In the genomic region with DNA sequence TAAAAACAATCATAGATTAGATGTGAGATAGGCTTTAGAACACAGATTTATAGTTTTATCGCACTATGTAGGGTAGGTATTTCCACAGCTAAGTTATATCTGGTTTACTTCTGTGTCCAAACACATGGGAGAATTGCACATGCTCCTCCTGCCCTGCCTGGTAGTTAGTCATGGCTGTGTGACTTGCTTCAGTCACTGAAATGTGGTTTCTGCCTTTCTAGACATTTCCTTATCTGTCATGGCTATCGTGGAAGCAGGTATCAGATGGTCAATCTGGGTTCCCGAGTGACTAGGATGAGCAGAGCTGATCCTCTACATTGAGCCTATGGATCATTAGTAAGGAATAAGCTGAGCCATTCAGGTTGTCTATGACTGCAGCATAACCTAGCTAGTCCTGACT, we compare ENCODE assay signal across 1 cellular context.
TF ChIP-seq lines count a peak whose summit lies in the region.

No MANE protein-coding gene starts in this region.

TF ChIP-seq in IMR-90, 13 proteins besides CTCF, POLR2A, EP300 and RAD21 (continued from another document):
- TF ChIP-seq RFX5 (IDR thresholded peaks at IDR 0.05; ENCODE audit: low read depth, low read length) = no peak
- no peak for TF ChIP-seq BHLHE40 (IDR thresholded peaks at IDR 0.05; ENCODE audit: low read depth, low read length)
- no peak for TF ChIP-seq MXI1 (IDR thresholded peaks at IDR 0.05; ENCODE audit: borderline replicate concordance, low read depth, low read length)
- no peak for TF ChIP-seq MAZ (IDR thresholded peaks at IDR 0.05; ENCODE audit: borderline replicate concordance, low read depth, low read length)
- TF ChIP-seq RCOR1 (IDR thresholded peaks at IDR 0.05; ENCODE audit: insufficient replicate concordance, low read length) = no peak
- TF ChIP-seq CHD1 (IDR thresholded peaks at IDR 0.05; ENCODE audit: low read depth, low read length) = no peak
- TF ChIP-seq, protein P1, sequence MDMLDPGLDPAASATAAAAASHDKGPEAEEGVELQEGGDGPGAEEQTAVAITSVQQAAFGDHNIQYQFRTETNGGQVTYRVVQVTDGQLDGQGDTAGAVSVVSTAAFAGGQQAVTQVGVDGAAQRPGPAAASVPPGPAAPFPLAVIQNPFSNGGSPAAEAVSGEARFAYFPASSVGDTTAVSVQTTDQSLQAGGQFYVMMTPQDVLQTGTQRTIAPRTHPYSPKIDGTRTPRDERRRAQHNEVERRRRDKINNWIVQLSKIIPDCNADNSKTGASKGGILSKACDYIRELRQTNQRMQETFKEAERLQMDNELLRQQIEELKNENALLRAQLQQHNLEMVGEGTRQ (IDR thresholded peaks at IDR 0.05; ENCODE audit: low read depth, low read length) = no peak
- no peak for TF ChIP-seq SMC3 (IDR thresholded peaks at IDR 0.05; ENCODE audit: low read depth, low read length)
- TF ChIP-seq FOS (IDR thresholded peaks at IDR 0.05; ENCODE audit: low read depth, low read length) = no peak
